Comparison of ENCODE assay signal across 9 cellular contexts in the genomic region with DNA sequence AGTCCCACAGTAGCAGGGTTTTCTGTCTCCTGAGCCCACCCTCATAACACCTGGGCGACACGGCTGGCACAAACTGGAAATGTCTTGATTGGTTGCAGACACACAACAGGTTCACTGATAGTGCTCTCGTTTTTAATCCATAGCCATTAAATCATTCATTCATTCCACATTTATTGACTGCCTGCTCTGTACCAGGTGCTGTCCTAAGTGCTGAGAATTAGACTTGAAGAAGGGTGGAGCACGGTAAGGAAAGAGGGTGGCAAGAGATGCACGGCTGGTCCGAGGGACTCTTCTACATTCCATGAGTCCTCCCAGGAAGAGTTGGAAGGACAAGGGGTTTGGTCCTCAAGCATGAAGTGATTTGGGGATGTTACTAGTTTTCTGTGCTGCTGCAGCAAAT.
"Had no signal": no experiment of that assay in that cellular context is flagged by ENCODE, and none has a peak within 500 bp of the region (broad histone marks: within the 10 kb centered on the region; RNA-seq: fewer than 3 reads in every experiment).

No MANE protein-coding gene starts in this region.

- H3K4me1 Mint-ChIP-seq: IgD-negative memory B cell had no signal

- DNase-seq: GOT3, H7, HFFc6, KG1 had no signal

- ATAC-seq: HepG2, K562 had no signal

- H3K4me3 ChIP-seq: HAP-1, K562 had no signal

- H3K27ac ChIP-seq: HL-60 had no signal

- FAIRE-seq: HepG2, K562 had no signal

- H3K4me1 ChIP-seq: HAP-1 had no signal

- H3K36me3 Mint-ChIP-seq: IgD-negative memory B cell had no signal

- H3K36me3 ChIP-seq: HAP-1 had no signal

- H3K9me3 ChIP-seq: HAP-1 had no signal

- H3K4me3 Mint-ChIP-seq: HFFc6, IgD-negative memory B cell had no signal

- H3K9me3 Mint-ChIP-seq: HFFc6 had no signal

- H3K27ac Mint-ChIP-seq: HFFc6, IgD-negative memory B cell had no signal
